In genomic region chr2:124318913-124319312, GRCh38 we compare ENCODE assay signal across 17 cellular contexts.
"Had no signal": no experiment of that assay in that cellular context is flagged by ENCODE, and none has a peak within 500 bp of the region (broad histone marks: within the 10 kb centered on the region; RNA-seq: fewer than 3 reads in every experiment).

No MANE protein-coding gene starts in this region.

- H3K4me1 ChIP-seq: heart left ventricle, parathyroid adenoma had no signal

- H3K27me3 ChIP-seq: heart left ventricle, neutrophil had no signal

- DNase-seq: activated CD4-positive, alpha-beta T cell treated with anti-CD3 and anti-CD28 coated beads for 1 hour; activated CD4-positive, alpha-beta T cell treated with anti-CD3 and anti-CD28 coated beads, Interleukin-2, amount 50 U/mL, for 4 hours; activated naive CD4-positive, alpha-beta T cell treated with anti-CD3 and anti-CD28 coated beads, Interleukin-2, amount 10 ng/mL, durations not matched to agents 7 days and 5 days; dermis blood vessel endothelial cell; heart left ventricle; immature natural killer cell; mesenchymal stem cell; natural killer cell; retina; stimulated activated CD4-positive, alpha-beta T cell treated with anti-CD3 and anti-CD28 coated beads, Interleukin-2, amount 100 ng/mL, for 48 hours had no signal

- ATAC-seq: heart left ventricle; stimulated activated memory B cell treated with anti-CD40 and anti-IgM and Interleukin-4, amounts not matched to agents 10 μg/mL and 1 μg/mL and 100 μg/mL, for 72 hours had no signal

- H3K9ac ChIP-seq: parathyroid adenoma had no signal

- H3K27ac ChIP-seq: epithelial cell of prostate, heart left ventricle, neutrophil, parathyroid adenoma, VCaP had no signal

- H3K9me3 ChIP-seq: heart left ventricle, neutrophil had no signal

- H3K79me2 ChIP-seq: parathyroid adenoma had no signal

- H2AFZ ChIP-seq: parathyroid adenoma had no signal

- H3K36me3 ChIP-seq: heart left ventricle, neutrophil had no signal

- H3K4me3 ChIP-seq: heart left ventricle had no signal

- FAIRE-seq: astrocyte, frontal cortex had no signal
